8 cellular contexts compared by ENCODE assay signal in the genomic region with DNA sequence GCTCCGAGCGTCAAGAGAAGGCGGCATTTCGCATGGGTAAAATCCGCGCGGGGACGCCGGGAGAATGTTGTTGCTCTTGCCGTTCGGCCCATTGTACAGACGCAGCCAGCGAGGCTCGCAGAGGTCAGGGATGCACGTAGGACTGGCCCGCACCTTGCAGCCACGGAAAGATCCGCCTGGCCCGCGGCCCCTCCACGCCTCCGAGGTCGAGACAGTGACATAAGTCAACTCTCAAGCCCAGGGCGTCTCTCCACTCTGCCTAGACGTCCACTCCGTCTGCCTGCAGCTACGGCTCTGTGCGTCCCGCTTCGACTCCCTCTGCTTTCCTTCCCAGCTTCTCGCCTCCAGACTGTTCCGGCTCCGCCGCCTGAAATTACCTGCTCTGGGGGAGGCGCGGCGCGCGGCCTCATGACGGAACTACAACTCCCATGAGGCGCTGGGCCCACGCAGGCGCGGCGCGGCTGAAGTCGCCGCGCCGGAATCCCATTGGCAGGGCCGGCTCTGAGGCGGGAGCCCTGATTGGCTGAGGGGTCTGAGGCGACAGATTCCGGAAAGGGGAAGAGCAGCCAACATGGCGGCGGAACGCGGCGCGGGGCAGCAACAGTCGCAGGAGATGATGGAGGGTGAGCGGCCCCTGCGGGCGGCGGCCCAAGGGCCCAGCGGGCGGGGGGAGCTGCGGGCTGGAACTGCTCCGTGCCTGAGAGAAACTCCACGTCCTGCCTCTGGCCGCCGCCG. TPM values are rescaled to one million over a fixed set of nuclear protein-coding genes. Genes with fewer than 3 reads are reported as not detected.
DNase-seq lines count a peak whose midpoint lies in the region; ATAC-seq and TF ChIP-seq lines count a peak whose summit lies in the region.

A gene with protein sequence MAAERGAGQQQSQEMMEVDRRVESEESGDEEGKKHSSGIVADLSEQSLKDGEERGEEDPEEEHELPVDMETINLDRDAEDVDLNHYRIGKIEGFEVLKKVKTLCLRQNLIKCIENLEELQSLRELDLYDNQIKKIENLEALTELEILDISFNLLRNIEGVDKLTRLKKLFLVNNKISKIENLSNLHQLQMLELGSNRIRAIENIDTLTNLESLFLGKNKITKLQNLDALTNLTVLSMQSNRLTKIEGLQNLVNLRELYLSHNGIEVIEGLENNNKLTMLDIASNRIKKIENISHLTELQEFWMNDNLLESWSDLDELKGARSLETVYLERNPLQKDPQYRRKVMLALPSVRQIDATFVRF (plus strand): TSS at position 543 of the 735 bp plus-strand sequence. CDS start 29 bp downstream, at position 572.

- DNase-seq in CD14-positive monocyte (ENCODE audit: low spot score) (peak; percentile 93), NCI-H748 (lab: John Stamatoyannopoulos, UW; ENCODE audit: unreplicated experiment) (peak; percentile 98), dedifferentiated amniotic fluid mesenchymal stem cell (ENCODE audit: extremely low spot score) (peak; percentile 94), left lung (peak; percentile 96 to 97)
- peak; percentile 93 for DNase-seq in activated CD4-positive, alpha-beta T cell treated with anti-CD3 and anti-CD28 coated beads, Interleukin-2, amount 50 U/mL, for 1 hour
- DNase-seq in stimulated activated CD4-positive, alpha-beta T cell treated with anti-CD3 and anti-CD28 coated beads, Interleukin-2, amount 100 ng/mL, for 48 hours, result peak; percentile 90 to 91

- H3K27me3 ChIP-seq in left lung, result no peaks in the 10 kb centered on the region

- H3K27me3 Mint-ChIP-seq in CD14-positive monocyte (ENCODE audit: low read depth in 3 of 3), result peaks cover 0 to 8% (median 2%) of the 10 kb centered on the region in 3 donors

- intact Hi-C loops in CD14-positive monocyte (cut with micrococcal nuclease), result loop anchor here (2.0 to 10.0 kb wide), 4 partner anchors 155 to 359 kb away; partner anchors contain the start of genes FARP2 (in 2 of the 2), HDLBP (in 1 of the 2), SEPTIN2 (in 1 of the 2) and SNED1 (in 1 of the 2)
- intact Hi-C loops in left lung (cut with DNase I), result no loop called here

- TF ChIP-seq CTCF in CD14-positive monocyte (IDR thresholded peaks at IDR 0.05) (no peak), left lung (IDR thresholded peaks at IDR 0.05) (no peak)

- ATAC-seq in GM19351 (IDR thresholded peaks at IDR 0.05; ENCODE audit: unreplicated experiment) (peak; percentile 72), HG03521 (IDR thresholded peaks at IDR 0.05; ENCODE audit: unreplicated experiment) (peak; percentile 76), left lung (peak; percentile 95)

- no peaks in the 10 kb centered on the region for H3K9me3 ChIP-seq in left lung

- peaks cover 8 to 22% of the 10 kb centered on the region in 2 donors for H3K4me1 ChIP-seq in left lung

- peak within 1 kb of the TSS; percentile 98 to 99 for H3K4me3 Mint-ChIP-seq in CD14-positive monocyte

- H3K9me3 Mint-ChIP-seq in CD14-positive monocyte, result no peaks in the 10 kb centered on the region

- H3K36me3 ChIP-seq in left lung, result peaks cover 0 to 16% of the 10 kb centered on the region in 2 donors

- H3K4me3 ChIP-seq in left lung, result peak within 1 kb of the TSS; percentile 91 to 98

- peaks cover 16 to 20% of the 10 kb centered on the region in 2 donors for H3K36me3 Mint-ChIP-seq in CD14-positive monocyte

- H3K27ac Mint-ChIP-seq in CD14-positive monocyte, result peak within 1 kb of the TSS; percentile 73 to 95 (median 85)

- peaks cover 24% of the 10 kb centered on the region for H3K4me1 Mint-ChIP-seq in CD14-positive monocyte

- peak within 1 kb of the TSS; percentile 55 to 75 for H3K27ac ChIP-seq in left lung

RNA-seq across cellular contexts. Expression of the gene that starts here (rescaled TPM):
- polyA plus RNA-seq in CD14-positive monocyte, result 100 to 1,000 TPM in 1 of 2 donors, 10 to 100 TPM in 1; 84.4 to 102 TPM
- total RNA-seq in left lung, result 10 to 100 TPM; 61.6 to 80.0 TPM

Comparison
In these comparisons a context has a peak if more than half of its experiments do, and no peak if none do; other contexts are left out.
1. Peak in every context shown above with its lines: DNase-seq, ATAC-seq, H3K4me3 ChIP-seq and H3K27ac ChIP-seq.
2. intact Hi-C loops: an anchor here in CD14-positive monocyte (2.0 to 10.0 kb wide); none called in left lung.